12 cellular contexts compared by ENCODE assay signal in the genomic region with DNA sequence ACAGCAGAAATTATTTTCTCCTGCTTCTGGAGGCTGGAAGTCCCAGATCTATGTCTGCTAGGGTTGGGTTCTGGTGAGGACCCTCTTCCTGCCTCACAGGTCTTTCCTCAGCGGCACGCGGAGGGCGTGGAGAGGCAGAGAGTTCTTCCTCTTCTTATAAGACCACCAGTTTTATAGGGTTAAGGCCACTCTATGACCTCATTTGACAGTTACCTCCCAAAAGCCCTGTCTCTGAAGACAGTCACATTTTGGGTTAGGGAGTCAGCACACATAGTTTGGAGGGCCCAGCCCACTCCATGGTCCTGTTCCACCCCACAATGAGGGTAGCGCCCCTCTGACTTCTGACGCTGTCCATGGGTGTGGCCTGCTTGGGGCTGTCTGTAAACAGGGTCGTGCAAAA.
"Had no signal": no experiment of that assay in that cellular context is flagged by ENCODE, and none has a peak within 500 bp of the region (broad histone marks: within the 10 kb centered on the region; RNA-seq: fewer than 3 reads in every experiment).

No MANE protein-coding gene starts in this region.

- DNase-seq: erythroblast; foreskin keratinocyte; mesendoderm; naive thymus-derived CD4-positive, alpha-beta T cell; nephron progenitor cell; small intestine; stimulated activated CD4-positive, alpha-beta T cell treated with anti-CD3 and anti-CD28 coated beads, Interleukin-12 subunit alpha, Interleukin-12 subunit beta, amount 100 ng/mL, for 4 hours; stimulated activated naive CD4-positive, alpha-beta T cell; stomach; substantia nigra; trophoblast cell had no signal

- H3K9me3 ChIP-seq: stomach, vagina had no signal

- H3K27me3 ChIP-seq: vagina had no signal

- H3K4me3 ChIP-seq: stomach, vagina had no signal

- H3K36me3 ChIP-seq: stomach, vagina had no signal

- H3K4me1 ChIP-seq: foreskin keratinocyte, stomach, vagina had no signal

- H3K27ac ChIP-seq: foreskin keratinocyte, stomach, vagina had no signal

- ATAC-seq: foreskin keratinocyte; naive thymus-derived CD4-positive, alpha-beta T cell had no signal
